In genomic region chr12:53219116-53219955, GRCh38 we compare ENCODE assay signal across 7 cellular contexts. TPM values are rescaled to one million over a fixed set of nuclear protein-coding genes. Genes with fewer than 3 reads are reported as not detected.
A peak's percentile ranks its signal among the peaks of the same experiment; 100 is the strongest.
DNase-seq lines count a peak whose midpoint lies in the region; ATAC-seq and TF ChIP-seq lines count a peak whose summit lies in the region.

No MANE protein-coding gene starts in this region.

- peak; percentile 7 for ATAC-seq in GM21360 (IDR thresholded peaks at IDR 0.05; ENCODE audit: unreplicated experiment)
- peak; percentile 7; the same call in 1 of the 2 replicates for ATAC-seq in PC-3

- H3K36me3 ChIP-seq in PC-3 (ENCODE audit: low read depth, low read length) = peaks cover 2% of the 10 kb centered on the region; the same call in 1 of the 2 replicates

- DNase-seq in PC-3 = peak; percentile 49
- peak; percentile 64 for DNase-seq in activated naive CD8-positive, alpha-beta T cell treated with anti-CD3 and anti-CD28 coated beads, Interleukin-2, amount 50 U/mL, for 16 hours (ENCODE audit: low read depth, low spot score)
- peak; percentile 47 to 64 (median 56) for DNase-seq in stimulated activated CD4-positive, alpha-beta T cell treated with anti-CD3 and anti-CD28 coated beads, Interleukin-12 subunit alpha, Interleukin-12 subunit beta, amount 100 ng/mL, for 48 hours (ENCODE audit: low read depth in 2 of 3, low spot score in 1 of 3)
- no peak for DNase-seq in NCI-H2171 (lab: John Stamatoyannopoulos, UW)
- DNase-seq in SKM-1 treated with dmso at 0.1 percent for 144 hours (lab: John Stamatoyannopoulos, UW; ENCODE audit: unreplicated experiment) = no peak

- no peaks in the 10 kb centered on the region for H4K20me1 ChIP-seq in PC-3 (ENCODE audit: low read length)

- H3K9me2 ChIP-seq in PC-3 (replicated peaks; ENCODE audit: low read length) = no peaks in the 10 kb centered on the region

- no peak for TF ChIP-seq CTCF in PC-3 (conservative IDR thresholded peaks at IDR 0.05; ENCODE audit: low read depth, low read length)

- BruUV-seq in PC-3 (replicated peaks; lab: Mats Ljungman, UMichigan) = TSS peak; percentile 41

- no peaks in the 10 kb centered on the region for H3K9me3 ChIP-seq in PC-3 (ENCODE audit: low read length)

- H3K27me3 ChIP-seq in PC-3 (ENCODE audit: low read length) = no peaks in the 10 kb centered on the region

- intact Hi-C loops in PC-3 (cut with micrococcal nuclease) = no loop called here

- H3K4me3 ChIP-seq in PC-3 (ENCODE audit: low read length) = peak overlapping the region; percentile 80
- peak overlapping the region; percentile 91 for H3K4me3 ChIP-seq in iPS-11a (ENCODE audit: low read depth, low read length)

- peak overlapping the region; percentile 66 for H3K9ac ChIP-seq in PC-3 (ENCODE audit: low read length)

- no peaks in the 10 kb centered on the region for H3F3A ChIP-seq in PC-3 (ENCODE audit: low read length, unreplicated experiment)

- peak overlapping the region; percentile 58 for H2AFZ ChIP-seq in PC-3 (ENCODE audit: low read length)

- H3K4me2 ChIP-seq in PC-3 (ENCODE audit: low read length) = peak overlapping the region; percentile 93

- H3K4me1 ChIP-seq in PC-3 (ENCODE audit: insufficient read depth, low read length) = peaks cover 46% of the 10 kb centered on the region

- H3K79me2 ChIP-seq in PC-3 (ENCODE audit: low read length) = peaks cover 53% of the 10 kb centered on the region

- peak overlapping the region; percentile 53 for H3K27ac ChIP-seq in PC-3 (ENCODE audit: low read length)

- POLR2A ChIA-PET in PC-3 (lab: Charles Lee; ENCODE audit: unreplicated experiment) = interaction anchor here (0.6 to 1.3 kb wide), 4 partner anchors 49 to 1688 kb away, joined by 5 to 14 read pairs (median 8); partner anchors contain the start of genes AAAS and ESPL1

- CTCF ChIA-PET in PC-3 (lab: Charles Lee) = interaction anchor here (0.6 kb wide), 2 partner anchors 39 to 162 kb away, joined by 3 to 4 read pairs; no protein-coding TSS in a partner anchor

RNA-seq across cellular contexts. Expression of gene ITGB7, which starts 12.3 kb away (rescaled TPM):
- 1.9 and 3.4 TPM in 2 replicates for total RNA-seq in PC-3 (2014; rRNA removed)

RNA-seq across cellular contexts. Expression of gene RARG, which starts 12.7 kb away (rescaled TPM):
- 62.0 and 73.5 TPM in 2 replicates for total RNA-seq in PC-3 (2014; rRNA removed)

RNA-seq across cellular contexts. Expression of gene CSAD, which starts 38.6 kb away (rescaled TPM):
- 21.5 and 23.8 TPM in 2 replicates for total RNA-seq in PC-3 (2014; rRNA removed)

RNA-seq across cellular contexts. Expression of gene ZNF740, which starts 38.8 kb away (rescaled TPM):
- 12.3 and 12.8 TPM in 2 replicates for total RNA-seq in PC-3 (2014; rRNA removed)

RNA-seq across cellular contexts. Expression of gene ESPL1, which starts 48.8 kb away (rescaled TPM):
- 31.6 and 37.3 TPM in 2 replicates for total RNA-seq in PC-3 (2014; rRNA removed)

Comparison
In these comparisons a context has a peak if more than half of its experiments do, and no peak if none do; other contexts are left out.
1. DNase-seq: peak in PC-3 (single experiment), activated naive CD8-positive, alpha-beta T cell treated with anti-CD3 and anti-CD28 coated beads, Interleukin-2, amount 50 U/mL, for 16 hours (single experiment) and stimulated activated CD4-positive, alpha-beta T cell treated with anti-CD3 and anti-CD28 coated beads, Interleukin-12 subunit alpha, Interleukin-12 subunit beta, amount 100 ng/mL, for 48 hours (3 of 3); none in NCI-H2171 (single experiment) and SKM-1 treated with dmso at 0.1 percent for 144 hours (single experiment).